In the genomic region with DNA sequence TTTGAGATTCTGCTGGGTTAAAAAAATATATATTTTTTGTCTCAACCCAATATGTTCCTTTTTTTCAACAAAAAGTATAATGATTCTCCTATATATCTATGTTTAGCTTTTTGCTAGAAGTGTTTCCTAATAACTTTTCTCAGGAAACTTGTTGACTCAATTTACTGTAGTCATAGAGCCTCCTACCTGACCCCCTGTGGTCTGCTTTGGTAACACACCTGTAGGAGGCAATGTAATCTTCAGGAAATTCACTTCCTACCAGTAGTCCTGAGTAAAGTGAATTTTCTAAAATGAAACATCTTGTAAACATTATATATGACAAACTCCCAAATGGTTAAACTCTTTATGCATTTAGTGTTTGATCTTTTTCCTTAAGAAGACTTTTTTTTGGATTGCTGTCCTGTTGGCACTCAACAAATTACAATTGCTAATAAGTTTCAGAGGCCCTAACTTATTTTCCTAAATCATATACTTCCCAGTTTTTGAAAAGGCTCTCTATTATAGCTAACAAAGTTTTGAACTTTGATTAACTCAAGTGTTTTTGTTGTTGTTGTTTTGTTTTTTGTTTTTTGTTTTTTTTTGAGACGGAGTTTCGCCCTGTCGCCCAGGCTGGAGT, we compare ENCODE assay signal across 8 cellular contexts.
DNase-seq lines count a peak whose midpoint lies in the region; ATAC-seq, FAIRE-seq and TF ChIP-seq lines count a peak whose summit lies in the region.

No MANE protein-coding gene starts in this region.

- intact Hi-C loops in GM12878 (cut with micrococcal nuclease; ENCODE audit: unreplicated experiment) (loop anchor here (10.0 kb wide), 1 partner anchor 111 kb away; no protein-coding TSS in a partner anchor), mucosa of descending colon (cut with DNase I, micrococcal nuclease) (no loop called here)

- TF ChIP-seq RAD21 in GM12878 (IDR thresholded peaks at IDR 0.05; ENCODE audit: insufficient read depth, low read depth, low read length), result peak; percentile 49

- POLR2A ChIA-PET in GM12878 (lab: Charles Lee), result interaction anchor here (0.5 to 1.5 kb wide), 2 partner anchors 10 to 12 kb away, joined by 3 to 4 read pairs; no protein-coding TSS in a partner anchor

- no peak overlapping the region for H3K27ac ChIP-seq in GM12878 (ENCODE audit: control insufficient read depth, insufficient read depth)

- no TSS peak for BruUV-seq in GM12878 (replicated peaks; lab: Mats Ljungman, UMichigan)

- RAD21 ChIA-PET in GM12878 (lab: Charles Lee; ENCODE audit: unreplicated experiment), result interaction anchor here (0.7 to 1.9 kb wide), 3 partner anchors 113 to 132 kb away, joined by 5 to 8 read pairs (median 5); no protein-coding TSS in a partner anchor

- no peak for FAIRE-seq in GM12878 (lab: Jason Lieb, UNC)

- DNase-seq in activated naive CD4-positive, alpha-beta T cell treated with Interleukin-2 at 50 U/mL for 16 hours, result peak; percentile 8
- no peak for DNase-seq in activated naive CD4-positive, alpha-beta T cell (lab: John Stamatoyannopoulos, UW)
- DNase-seq in NB4 (ENCODE audit: low read depth) (peak; percentile 34), GM12878 (ENCODE audit: low read depth, low spot score) (no peak), mucosa of descending colon (peak in 1 of 3 donors; percentile 59), NCI-H2029 treated with DMSO at 0.1 percent for 48 hours (lab: John Stamatoyannopoulos, UW) (no peak), NCI-H2171 (lab: John Stamatoyannopoulos, UW) (no peak), anterior cingulate cortex (lab: John Stamatoyannopoulos, UW) (no peak)

- 0 out of 2 replicates have a peak, but pooled peaks cover 4% of the 10 kb centered on the region for H3K4me1 ChIP-seq in GM12878 (ENCODE audit: control insufficient read depth, insufficient read depth, low read length)
- no peaks in the 10 kb centered on the region for H3K4me1 ChIP-seq in mucosa of descending colon (ENCODE audit: low read depth)

- no peak for TF ChIP-seq POLR2A in NB4 (IDR thresholded peaks at IDR 0.05; ENCODE audit: extremely low read depth, insufficient read length)
- no peak for TF ChIP-seq POLR2A in GM12878 (IDR thresholded peaks at IDR 0.05; ENCODE audit: low read depth, low read length)

- H2AFZ ChIP-seq in GM12878 (ENCODE audit: control insufficient read depth, low read depth, low read length), result no peak overlapping the region

- no peaks in the 10 kb centered on the region for H3K79me2 ChIP-seq in GM12878 (ENCODE audit: control insufficient read depth, insufficient read depth, low read length)

- H4K20me1 ChIP-seq in GM12878 (ENCODE audit: control insufficient read depth, insufficient read depth), result no peaks in the 10 kb centered on the region

- WGBS in GM12878 (ENCODE audit: insufficient coverage, insufficient replicate concordance, low lambda C conversion rate, missing lambda C conversion rate), result 98% methylated on average over 3 of the region's 3 CpGs

- TF ChIP-seq CTCF in NB4 (IDR thresholded peaks at IDR 0.05; ENCODE audit: low read depth, low read length), result peak; percentile 32
- peak; percentile 45 to 68 (median 53) for TF ChIP-seq CTCF in GM12878 (IDR thresholded peaks at IDR 0.05 in 2 of 3, conservative IDR thresholded peaks at IDR 0.05 in 1 of 3; ENCODE audit: control insufficient read depth in 2 of 3, extremely low read depth in 1 of 3, insufficient read depth in 1 of 3, low read depth in 3 of 3, low read length in 3 of 3)
- TF ChIP-seq CTCF in mucosa of descending colon (IDR thresholded peaks at IDR 0.05), result peak; percentile 30

- in situ Hi-C loops in GM12878 (cut with MboI), result no loop called here

- no peak overlapping the region for H3K9ac ChIP-seq in GM12878 (ENCODE audit: control insufficient read depth, insufficient read depth, low read length)

- no peaks in the 10 kb centered on the region for H3K9me3 ChIP-seq in GM12878 (replicated peaks; ENCODE audit: control insufficient read depth, insufficient read depth, low read length)
- no peaks in the 10 kb centered on the region for H3K9me3 ChIP-seq in mucosa of descending colon

- SMC1A ChIA-PET in GM12878 (lab: Charles Lee; ENCODE audit: uncharacterized antibody, unreplicated experiment), result interaction anchor here (0.6 to 2.0 kb wide), 12 partner anchors 8 to 166 kb away, joined by 3 to 11 read pairs (median 4); no protein-coding TSS in a partner anchor

- H3K4me3 ChIP-seq in NB4 (ENCODE audit: low read depth, low read length) (no peak overlapping the region), GM12878 (no peak overlapping the region), mucosa of descending colon (no peak overlapping the region)

- TF ChIP-seq EP300 in GM12878 (IDR thresholded peaks at IDR 0.05; ENCODE audit: borderline replicate concordance in 1 of 2, control insufficient read depth in 1 of 2, low read depth in 2 of 2, low read length in 2 of 2), result no peak

- no peak overlapping the region for H3K4me2 ChIP-seq in GM12878 (ENCODE audit: control insufficient read depth, insufficient read depth)

- CTCF ChIA-PET in GM12878 (lab: Yijun Ruan, JAX), result interaction anchor here (0.6 to 5.9 kb wide), 13 partner anchors 10 to 1497 kb away, joined by 3 to 30 read pairs (median 4); no protein-coding TSS in a partner anchor

- H3K36me3 ChIP-seq in GM12878 (ENCODE audit: control insufficient read depth in 2 of 2, insufficient read depth in 2 of 2, low read length in 1 of 2) (no peaks in the 10 kb centered on the region), mucosa of descending colon (ENCODE audit: low read depth) (no peaks in the 10 kb centered on the region)

- ATAC-seq in GM12878 (peak; percentile 91), mucosa of descending colon (peak; percentile 73)

- H3K27me3 ChIP-seq in GM12878 (replicated peaks in 1 of 2; ENCODE audit: control insufficient read depth in 2 of 2, insufficient read depth in 2 of 2, low read length in 1 of 2), result no peaks in the 10 kb centered on the region

TF ChIP-seq in GM12878, 131 proteins besides CTCF, POLR2A, EP300 and RAD21:
- TF ChIP-seq CHD2 (IDR thresholded peaks at IDR 0.05; ENCODE audit: borderline replicate concordance, low read depth, low read length), result no peak
- TF ChIP-seq ATF7 (IDR thresholded peaks at IDR 0.05; ENCODE audit: low read depth), result no peak
- TF ChIP-seq FOXK2 (IDR thresholded peaks at IDR 0.05), result no peak
- no peak for TF ChIP-seq JUND (IDR thresholded peaks at IDR 0.05; ENCODE audit: low read depth, low read length)
- TF ChIP-seq, protein P1, sequence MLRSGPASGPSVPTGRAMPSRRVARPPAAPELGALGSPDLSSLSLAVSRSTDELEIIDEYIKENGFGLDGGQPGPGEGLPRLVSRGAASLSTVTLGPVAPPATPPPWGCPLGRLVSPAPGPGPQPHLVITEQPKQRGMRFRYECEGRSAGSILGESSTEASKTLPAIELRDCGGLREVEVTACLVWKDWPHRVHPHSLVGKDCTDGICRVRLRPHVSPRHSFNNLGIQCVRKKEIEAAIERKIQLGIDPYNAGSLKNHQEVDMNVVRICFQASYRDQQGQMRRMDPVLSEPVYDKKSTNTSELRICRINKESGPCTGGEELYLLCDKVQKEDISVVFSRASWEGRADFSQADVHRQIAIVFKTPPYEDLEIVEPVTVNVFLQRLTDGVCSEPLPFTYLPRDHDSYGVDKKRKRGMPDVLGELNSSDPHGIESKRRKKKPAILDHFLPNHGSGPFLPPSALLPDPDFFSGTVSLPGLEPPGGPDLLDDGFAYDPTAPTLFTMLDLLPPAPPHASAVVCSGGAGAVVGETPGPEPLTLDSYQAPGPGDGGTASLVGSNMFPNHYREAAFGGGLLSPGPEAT (IDR thresholded peaks at IDR 0.05; ENCODE audit: low read depth), result no peak
- TF ChIP-seq GABPA (IDR thresholded peaks at IDR 0.05; ENCODE audit: low read depth), result no peak
- no peak for TF ChIP-seq RFX5 (IDR thresholded peaks at IDR 0.05; ENCODE audit: low read depth, low read length)
- TF ChIP-seq SMC3 (IDR thresholded peaks at IDR 0.05; ENCODE audit: borderline replicate concordance, low read length), result no peak; the same call in 1 of the 2 replicates
- TF ChIP-seq MTA3 (IDR thresholded peaks at IDR 0.05; ENCODE audit: borderline replicate concordance, low read length), result no peak
- no peak for TF ChIP-seq TCF12 (IDR thresholded peaks at IDR 0.05; ENCODE audit: low read depth, low read length)
- no peak for TF ChIP-seq MAX (IDR thresholded peaks at IDR 0.05; ENCODE audit: low read depth, low read length)
- no peak for TF ChIP-seq HCFC1 (IDR thresholded peaks at IDR 0.05; ENCODE audit: low read length)

Comparison
In these comparisons a context has a peak if more than half of its experiments do, and no peak if none do; other contexts are left out.
1. DNase-seq: peak in activated naive CD4-positive, alpha-beta T cell treated with Interleukin-2 at 50 U/mL for 16 hours (single experiment) and NB4 (single experiment); none in activated naive CD4-positive, alpha-beta T cell (0 of 4), GM12878 (single experiment), NCI-H2029 treated with DMSO at 0.1 percent for 48 hours (single experiment), NCI-H2171 (single experiment) and anterior cingulate cortex (0 of 58).
2. Peak in every context shown above with its lines, with median percentiles within 50 percentile points of each other: CTCF ChIP-seq.